31 cellular contexts compared by ENCODE assay signal in genomic region chr11:34483475-34483874, GRCh38. TPM values are rescaled to one million over a fixed set of nuclear protein-coding genes. Genes with fewer than 3 reads are reported as not detected.
DNase-seq lines count a peak whose midpoint lies in the region; ATAC-seq, FAIRE-seq and TF ChIP-seq lines count a peak whose summit lies in the region.
"Had no signal": no experiment of that assay in that cellular context is flagged by ENCODE, and none has a peak within 500 bp of the region (broad histone marks: within the 10 kb centered on the region; RNA-seq: fewer than 3 reads in every experiment).

No MANE protein-coding gene starts in this region.

- CTCF ChIA-PET in naive thymus-derived CD4-positive, alpha-beta T cell (lab: Charles Lee), result no interaction called here

- intact Hi-C loops in naive thymus-derived CD4-positive, alpha-beta T cell (cut with micrococcal nuclease), result no loop called here

- no peaks in the 10 kb centered on the region for H3K27me3 ChIP-seq in naive thymus-derived CD4-positive, alpha-beta T cell (ENCODE audit: control insufficient read depth in 2 of 2, insufficient read depth in 2 of 2, low read length in 2 of 2)
- H3K27me3 ChIP-seq in WERI-Rb-1 (ENCODE audit: insufficient read depth, low read depth, severe bottlenecking), result no peaks in the 10 kb centered on the region
- H3K27me3 ChIP-seq: BE2C; BLaER1 treated with 17β-estradiol and CSF1 and Interleukin-3, amounts not matched to agents 10 nM and 100 nM had no signal

- no peak for DNase-seq in activated naive CD8-positive, alpha-beta T cell treated with anti-CD3 and anti-CD28 coated beads, Interleukin-2, amount 50 U/mL, for 24 hours
- DNase-seq in activated naive CD8-positive, alpha-beta T cell treated with anti-CD3 and anti-CD28 coated beads for 36 hours, result no peak
- DNase-seq in HTR-8/SVneo (ENCODE audit: insufficient read length, low spot score) (no peak), urothelium cell line (ENCODE audit: low spot score) (no peak), WERI-Rb-1 (no peak), NCI-H1092 (lab: John Stamatoyannopoulos, UW) (no peak)
- no peak for DNase-seq in naive thymus-derived CD4-positive, alpha-beta T cell
- DNase-seq: AML-193; BE2C; CD4-positive, alpha-beta T cell; CD8-positive, alpha-beta memory T cell; DMS 273 treated with DMSO at 0.1 percent for 48 hours; DMS53; DMS79 treated with DMSO at 0.1 percent for 48 hours; GF-D8; H9; HFFc6 had no signal

- ATAC-seq in activated naive CD8-positive, alpha-beta T cell treated with anti-CD3 and anti-CD28 coated beads, Interleukin-2, amount 50 U/mL, for 24 hours, result peak; percentile 35
- peak; percentile 27 for ATAC-seq in naive thymus-derived CD4-positive, alpha-beta T cell
- ATAC-seq in GM18505 (IDR thresholded peaks at IDR 0.05; ENCODE audit: unreplicated experiment), result no peak
- ATAC-seq: GM23338, HCT116 had no signal

- no peaks in the 10 kb centered on the region for H3K9me3 ChIP-seq in naive thymus-derived CD4-positive, alpha-beta T cell (ENCODE audit: control insufficient read depth in 2 of 3, low read length in 3 of 3)
- H3K9me3 ChIP-seq in WERI-Rb-1 (ENCODE audit: severe bottlenecking), result no peaks in the 10 kb centered on the region
- H3K9me3 ChIP-seq: BE2C; BLaER1 treated with 17β-estradiol and CSF1 and Interleukin-3, amounts not matched to agents 10 nM and 100 nM had no signal

- no peak overlapping the region for H3K27ac Mint-ChIP-seq in activated naive CD8-positive, alpha-beta T cell treated with anti-CD3 and anti-CD28 coated beads, Interleukin-2, amount 50 U/mL, for 24 hours
- H3K27ac Mint-ChIP-seq in activated naive CD8-positive, alpha-beta T cell treated with anti-CD3 and anti-CD28 coated beads for 36 hours, result no peak overlapping the region
- no peak overlapping the region for H3K27ac Mint-ChIP-seq in naive thymus-derived CD4-positive, alpha-beta T cell
- H3K27ac Mint-ChIP-seq: CD14-positive monocyte; CD4-positive, alpha-beta T cell; CD8-positive, alpha-beta memory T cell; GM23338; H9; HFFc6 had no signal

- POLR2A ChIA-PET in naive thymus-derived CD4-positive, alpha-beta T cell (lab: Charles Lee), result no interaction called here

- H3K27ac ChIP-seq in naive thymus-derived CD4-positive, alpha-beta T cell (ENCODE audit: low read depth, low read length), result no peak overlapping the region
- no peak overlapping the region for H3K27ac ChIP-seq in WERI-Rb-1
- H3K27ac ChIP-seq: 22Rv1; BLaER1 treated with 17β-estradiol and CSF1 and Interleukin-3, amounts not matched to agents 10 nM and 100 nM had no signal

- no peaks in the 10 kb centered on the region for H3K4me1 Mint-ChIP-seq in activated naive CD8-positive, alpha-beta T cell treated with anti-CD3 and anti-CD28 coated beads, Interleukin-2, amount 50 U/mL, for 24 hours
- H3K4me1 Mint-ChIP-seq in activated naive CD8-positive, alpha-beta T cell treated with anti-CD3 and anti-CD28 coated beads for 36 hours, result no peaks in the 10 kb centered on the region
- no peaks in the 10 kb centered on the region for H3K4me1 Mint-ChIP-seq in naive thymus-derived CD4-positive, alpha-beta T cell
- H3K4me1 Mint-ChIP-seq: CD14-positive monocyte; CD8-positive, alpha-beta memory T cell; GM23338 had no signal

- no peak overlapping the region for H3K4me3 Mint-ChIP-seq in activated naive CD8-positive, alpha-beta T cell treated with anti-CD3 and anti-CD28 coated beads, Interleukin-2, amount 50 U/mL, for 24 hours
- H3K4me3 Mint-ChIP-seq in activated naive CD8-positive, alpha-beta T cell treated with anti-CD3 and anti-CD28 coated beads for 36 hours, result no peak overlapping the region
- no peak overlapping the region for H3K4me3 Mint-ChIP-seq in naive thymus-derived CD4-positive, alpha-beta T cell
- H3K4me3 Mint-ChIP-seq: CD14-positive monocyte; CD4-positive, alpha-beta T cell; CD8-positive, alpha-beta memory T cell; GM23338; H9; HFFc6 had no signal

- H3K27me3 Mint-ChIP-seq in activated naive CD8-positive, alpha-beta T cell treated with anti-CD3 and anti-CD28 coated beads, Interleukin-2, amount 50 U/mL, for 24 hours, result no peaks in the 10 kb centered on the region
- peaks cover 3% of the 10 kb centered on the region for H3K27me3 Mint-ChIP-seq in activated naive CD8-positive, alpha-beta T cell treated with anti-CD3 and anti-CD28 coated beads for 36 hours
- H3K27me3 Mint-ChIP-seq in naive thymus-derived CD4-positive, alpha-beta T cell, result peaks cover 0 to 18% (median 4%) of the 10 kb centered on the region in 5 donors
- H3K27me3 Mint-ChIP-seq: CD4-positive, alpha-beta T cell had no signal

- no peak overlapping the region for H3K4me3 ChIP-seq in naive thymus-derived CD4-positive, alpha-beta T cell (ENCODE audit: low read length)
- H3K4me3 ChIP-seq in WERI-Rb-1 (ENCODE audit: low read depth, low read length), result no peak overlapping the region
- H3K4me3 ChIP-seq: BLaER1 treated with 17β-estradiol and CSF1 and Interleukin-3, amounts not matched to agents 10 nM and 100 nM; GM23338 had no signal

- H3K4me1 ChIP-seq in naive thymus-derived CD4-positive, alpha-beta T cell (ENCODE audit: control insufficient read depth in 2 of 2, insufficient read depth in 2 of 2, low read length in 2 of 2), result no peaks in the 10 kb centered on the region
- H3K4me1 ChIP-seq: BE2C; BLaER1 treated with 17β-estradiol and CSF1 and Interleukin-3, amounts not matched to agents 10 nM and 100 nM had no signal

- no peaks in the 10 kb centered on the region for H3K36me3 Mint-ChIP-seq in activated naive CD8-positive, alpha-beta T cell treated with anti-CD3 and anti-CD28 coated beads, Interleukin-2, amount 50 U/mL, for 24 hours (ENCODE audit: low read depth)
- no peaks in the 10 kb centered on the region for H3K36me3 Mint-ChIP-seq in activated naive CD8-positive, alpha-beta T cell treated with anti-CD3 and anti-CD28 coated beads for 36 hours
- H3K36me3 Mint-ChIP-seq in naive thymus-derived CD4-positive, alpha-beta T cell, result no peaks in the 10 kb centered on the region
- H3K36me3 Mint-ChIP-seq: CD14-positive monocyte; CD8-positive, alpha-beta memory T cell had no signal

- TF ChIP-seq CTCF in WERI-Rb-1 (IDR thresholded peaks at IDR 0.05; ENCODE audit: low read depth, low read length), result no peak

- no peak for TF ChIP-seq POLR2A in GM18505 (IDR thresholded peaks at IDR 0.05; ENCODE audit: borderline replicate concordance, extremely low read depth, insufficient read depth, insufficient read length)

- no peaks in the 10 kb centered on the region for H3K36me3 ChIP-seq in naive thymus-derived CD4-positive, alpha-beta T cell (ENCODE audit: control insufficient read depth in 2 of 3, insufficient read depth in 3 of 3, low read length in 3 of 3)
- no peaks in the 10 kb centered on the region for H3K36me3 ChIP-seq in WERI-Rb-1
- H3K36me3 ChIP-seq: BE2C; BLaER1 treated with 17β-estradiol and CSF1 and Interleukin-3, amounts not matched to agents 10 nM and 100 nM had no signal

- no peaks in the 10 kb centered on the region for H3K9me3 Mint-ChIP-seq in activated naive CD8-positive, alpha-beta T cell treated with anti-CD3 and anti-CD28 coated beads, Interleukin-2, amount 50 U/mL, for 24 hours
- no peaks in the 10 kb centered on the region for H3K9me3 Mint-ChIP-seq in activated naive CD8-positive, alpha-beta T cell treated with anti-CD3 and anti-CD28 coated beads for 36 hours
- no peaks in the 10 kb centered on the region for H3K9me3 Mint-ChIP-seq in naive thymus-derived CD4-positive, alpha-beta T cell
- H3K9me3 Mint-ChIP-seq: CD14-positive monocyte; CD4-positive, alpha-beta T cell; CD8-positive, alpha-beta memory T cell; GM23338; H9; HFFc6 had no signal

- FAIRE-seq in HTR-8/SVneo (lab: Jason Lieb, UNC), result peak; percentile 26
- peak; percentile 17 for FAIRE-seq in urothelium cell line (lab: Jason Lieb, UNC)
- FAIRE-seq: A204.1, D721Med, GM12891, GM19239 had no signal

RNA-seq across cellular contexts. Expression of gene ELF5, which starts 30.1 kb away (rescaled TPM):
- not detected for total RNA-seq in activated naive CD8-positive, alpha-beta T cell treated with anti-CD3 and anti-CD28 coated beads for 36 hours
- total RNA-seq in naive thymus-derived CD4-positive, alpha-beta T cell, result not detected
- not detected for polyA plus RNA-seq in naive thymus-derived CD4-positive, alpha-beta T cell
- total RNA-seq: CD4-positive, alpha-beta T cell; CD8-positive, alpha-beta memory T cell; Daoy; G401; GM23338; H4; H9; HFFc6 had no signal
- polyA plus RNA-seq: AG04450; CD14-positive monocyte; CD8-positive, alpha-beta memory T cell; GM23338 had no signal

RNA-seq across cellular contexts. Expression of gene CAT, which starts 44.7 kb away (rescaled TPM):
- total RNA-seq in activated naive CD8-positive, alpha-beta T cell treated with anti-CD3 and anti-CD28 coated beads for 36 hours, result 10 to 100 TPM; 21.0 to 22.8 TPM
- 10 to 100 TPM; 23.3 to 55.9 (median 42.6) TPM for total RNA-seq in naive thymus-derived CD4-positive, alpha-beta T cell
- polyA plus RNA-seq in naive thymus-derived CD4-positive, alpha-beta T cell, result 100 to 1,000 TPM; 100 to 110 TPM
